In the genomic region with DNA sequence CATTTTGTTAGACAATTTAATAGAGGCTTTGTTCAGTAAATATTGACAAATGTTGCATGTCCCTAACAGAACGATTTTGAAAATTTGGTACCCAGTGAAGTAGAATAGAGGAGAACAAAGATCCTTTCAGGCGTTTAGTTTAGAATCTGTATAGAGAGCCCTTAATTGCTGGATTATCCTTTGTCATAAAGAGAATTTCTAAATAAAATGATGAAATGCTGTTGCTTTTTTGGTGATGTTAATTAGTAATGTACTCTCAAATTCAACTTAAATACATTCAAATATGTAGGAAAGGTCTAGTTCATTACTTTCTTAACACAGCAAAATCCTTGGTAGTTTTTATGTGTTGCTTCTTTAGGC, we compare ENCODE assay signal across 8 cellular contexts. TPM values are rescaled to one million over a fixed set of nuclear protein-coding genes. Genes with fewer than 3 reads are reported as not detected.
A peak's percentile ranks its signal among the peaks of the same experiment; 100 is the strongest.
DNase-seq lines count a peak whose midpoint lies in the region; ATAC-seq and TF ChIP-seq lines count a peak whose summit lies in the region.

No MANE protein-coding gene starts in this region.

- peak overlapping the region; percentile 86 for H3K27ac ChIP-seq in temporal lobe (ENCODE audit: low read depth, low read length)

- H3K36me3 ChIP-seq in kidney epithelial cell (ENCODE audit: control insufficient read depth, insufficient read depth, low read length), result no peaks in the 10 kb centered on the region

- POLR2A ChIA-PET in activated naive CD8-positive, alpha-beta T cell treated with anti-CD3 and anti-CD28 coated beads, Interleukin-2, amount 10 ng/mL, durations not matched to agents 7 days and 5 days (lab: Charles Lee), result interaction anchor here (0.6 to 2.9 kb wide), 7 partner anchors 9 to 266 kb away, joined by 3 to 33 read pairs (median 10); partner anchors contain the start of gene FMC1

- no peaks in the 10 kb centered on the region for H3K27me3 Mint-ChIP-seq in T-helper 2 cell treated with Interferon-gamma antibody and Interleukin-4, amounts not matched to agents 5 μg/mL and 100 μg/mL, for 36 hours (ENCODE audit: low read depth)
- no peaks in the 10 kb centered on the region for H3K27me3 Mint-ChIP-seq in activated naive CD8-positive, alpha-beta T cell treated with anti-CD3 and anti-CD28 coated beads, Interleukin-2, amount 10 ng/mL, durations not matched to agents 7 days and 5 days

- no peaks in the 10 kb centered on the region for H3K27me3 ChIP-seq in kidney epithelial cell (ENCODE audit: control insufficient read depth, insufficient read depth, low read length)

- peaks cover 23% of the 10 kb centered on the region for H3K36me3 Mint-ChIP-seq in T-helper 2 cell treated with Interferon-gamma antibody and Interleukin-4, amounts not matched to agents 5 μg/mL and 100 μg/mL, for 36 hours (ENCODE audit: low read depth)
- H3K36me3 Mint-ChIP-seq in activated naive CD8-positive, alpha-beta T cell treated with anti-CD3 and anti-CD28 coated beads, Interleukin-2, amount 10 ng/mL, durations not matched to agents 7 days and 5 days, result peaks cover 12% of the 10 kb centered on the region

- no peaks in the 10 kb centered on the region for H3K9me3 Mint-ChIP-seq in T-helper 2 cell treated with Interferon-gamma antibody and Interleukin-4, amounts not matched to agents 5 μg/mL and 100 μg/mL, for 36 hours
- no peaks in the 10 kb centered on the region for H3K9me3 Mint-ChIP-seq in activated naive CD8-positive, alpha-beta T cell treated with anti-CD3 and anti-CD28 coated beads, Interleukin-2, amount 10 ng/mL, durations not matched to agents 7 days and 5 days

- H3K4me1 Mint-ChIP-seq in T-helper 2 cell treated with Interferon-gamma antibody and Interleukin-4, amounts not matched to agents 5 μg/mL and 100 μg/mL, for 36 hours (ENCODE audit: low read depth), result peaks cover 38% of the 10 kb centered on the region
- H3K4me1 Mint-ChIP-seq in activated naive CD8-positive, alpha-beta T cell treated with anti-CD3 and anti-CD28 coated beads, Interleukin-2, amount 10 ng/mL, durations not matched to agents 7 days and 5 days, result peaks cover 27% of the 10 kb centered on the region

- TF ChIP-seq CTCF in kidney epithelial cell (IDR thresholded peaks at IDR 0.05; ENCODE audit: insufficient read depth, low read length, poor library complexity, severe bottlenecking), result no peak

- no peak for ATAC-seq in activated naive CD8-positive, alpha-beta T cell treated with anti-CD3 and anti-CD28 coated beads, Interleukin-2, amount 10 ng/mL, durations not matched to agents 7 days and 5 days (ENCODE audit: low read depth)
- no peak for ATAC-seq in HG02885 (IDR thresholded peaks at IDR 0.05; ENCODE audit: poor library complexity, unreplicated experiment)

- H3K4me3 ChIP-seq in kidney epithelial cell (ENCODE audit: low read depth, low read length), result peak overlapping the region; percentile 100

- H3K4me3 Mint-ChIP-seq in T-helper 2 cell treated with Interferon-gamma antibody and Interleukin-4, amounts not matched to agents 5 μg/mL and 100 μg/mL, for 36 hours, result peak overlapping the region; percentile 97
- H3K4me3 Mint-ChIP-seq in activated naive CD8-positive, alpha-beta T cell treated with anti-CD3 and anti-CD28 coated beads, Interleukin-2, amount 10 ng/mL, durations not matched to agents 7 days and 5 days, result peak overlapping the region; percentile 96

- no peak for DNase-seq in T-helper 2 cell treated with Interferon-gamma antibody and Interleukin-4, amounts not matched to agents 5 μg/mL and 100 μg/mL, for 36 hours (ENCODE audit: low spot score)
- DNase-seq in T-helper 2 cell, result no peak
- DNase-seq in activated naive CD8-positive, alpha-beta T cell treated with anti-CD3 and anti-CD28 coated beads, Interleukin-2, amount 10 ng/mL, durations not matched to agents 7 days and 5 days, result no peak
- no peak for DNase-seq in kidney epithelial cell (ENCODE audit: low read depth)
- DNase-seq in germinal center (ENCODE audit: low spot score), result no peak
- DNase-seq in hypothalamus (lab: John Stamatoyannopoulos, UW), result no peak

- H3K27ac Mint-ChIP-seq in T-helper 2 cell treated with Interferon-gamma antibody and Interleukin-4, amounts not matched to agents 5 μg/mL and 100 μg/mL, for 36 hours, result peak overlapping the region; percentile 100
- H3K27ac Mint-ChIP-seq in activated naive CD8-positive, alpha-beta T cell treated with anti-CD3 and anti-CD28 coated beads, Interleukin-2, amount 10 ng/mL, durations not matched to agents 7 days and 5 days, result peak overlapping the region; percentile 100

RNA-seq across cellular contexts. Expression of gene LUC7L2, which starts 1.2 kb away (rescaled TPM):
- 100 to 1,000 TPM; 138 TPM for total RNA-seq in activated naive CD8-positive, alpha-beta T cell treated with anti-CD3 and anti-CD28 coated beads, Interleukin-2, amount 10 ng/mL, durations not matched to agents 7 days and 5 days
- total RNA-seq in kidney epithelial cell, result 49.3 and 56.0 TPM in 2 replicates
- 48.4 TPM for total RNA-seq in temporal lobe

RNA-seq across cellular contexts. Expression of gene FMC1, which starts 19.8 kb away (rescaled TPM):
- 1 to 10 TPM; 7.5 to 8.0 TPM for total RNA-seq in activated naive CD8-positive, alpha-beta T cell treated with anti-CD3 and anti-CD28 coated beads, Interleukin-2, amount 10 ng/mL, durations not matched to agents 7 days and 5 days
- total RNA-seq in kidney epithelial cell (8.3 and 8.4 TPM in 2 replicates), temporal lobe (4.9 TPM)
